Comparison of ENCODE assay signal across 8 cellular contexts in genomic region chr2:127857494-127857818, GRCh38. TPM values are rescaled to one million over a fixed set of nuclear protein-coding genes. Genes with fewer than 3 reads are reported as not detected.
A peak's percentile ranks its signal among the peaks of the same experiment; 100 is the strongest.
DNase-seq lines count a peak whose midpoint lies in the region; ATAC-seq and TF ChIP-seq lines count a peak whose summit lies in the region.

No MANE protein-coding gene starts in this region.

- no peaks in the 10 kb centered on the region for H3K27me3 Mint-ChIP-seq in CD8-positive, alpha-beta memory T cell

- peak overlapping the region; percentile 87 for H3K27ac ChIP-seq in CD8-positive, alpha-beta memory T cell (ENCODE audit: low read depth, low read length)
- H3K27ac ChIP-seq in body of pancreas (peak overlapping the region; percentile 59 to 88 (median 80)), testis (peak overlapping the region; percentile 76 to 83)

- intact Hi-C loops in body of pancreas (cut with DNase I) (no loop called here), left colon (cut with DNase I, micrococcal nuclease) (no loop called here), testis (cut with DNase I; ENCODE audit: low total_unique reads) (no loop called here)

- H3K9me3 ChIP-seq in CD8-positive, alpha-beta memory T cell (ENCODE audit: low read length) = no peaks in the 10 kb centered on the region
- H3K9me3 ChIP-seq in body of pancreas (no peaks in the 10 kb centered on the region), testis (no peaks in the 10 kb centered on the region)

- peaks cover 40 to 59% (median 49%) of the 10 kb centered on the region in 3 donors for H3K4me1 Mint-ChIP-seq in CD8-positive, alpha-beta memory T cell

- TF ChIP-seq POLR2A in body of pancreas (IDR thresholded peaks at IDR 0.05) (no peak), testis (IDR thresholded peaks at IDR 0.05) (no peak)

- ATAC-seq in body of pancreas = peak; percentile 2
- peak; percentile 20 for ATAC-seq in left colon
- ATAC-seq in HG02798 (IDR thresholded peaks at IDR 0.05; ENCODE audit: poor library complexity, unreplicated experiment) = no peak

- TF ChIP-seq CTCF in body of pancreas (IDR thresholded peaks at IDR 0.05) (no peak), testis (IDR thresholded peaks at IDR 0.05) (no peak)

- DNase-seq in CD8-positive, alpha-beta memory T cell = no peak
- DNase-seq in H7 (peak; percentile 72), NCI-H748 (lab: John Stamatoyannopoulos, UW; ENCODE audit: unreplicated experiment) (peak; percentile 47), body of pancreas (peak in 2 of 4 donors; percentile 8 to 19), left colon (peak in 1 of 2 donors; percentile 23), testis (peak; percentile 40), putamen (ENCODE audit: low spot score) (no peak)

- peaks cover 45% of the 10 kb centered on the region for H3K4me1 ChIP-seq in CD8-positive, alpha-beta memory T cell (ENCODE audit: insufficient read depth, low read length)
- H3K4me1 ChIP-seq in body of pancreas (peaks cover 47% of the 10 kb centered on the region), testis (peaks cover 40% of the 10 kb centered on the region)

- H3K9me3 Mint-ChIP-seq in CD8-positive, alpha-beta memory T cell = no peaks in the 10 kb centered on the region

- POLR2A ChIA-PET in CD8-positive, alpha-beta memory T cell (lab: Charles Lee) = interaction anchor here (1.2 to 1.7 kb wide), 3 partner anchors 46 to 234 kb away, joined by 3 to 7 read pairs (median 4); partner anchors contain the start of genes UGGT1 and WDR33

- no peaks in the 10 kb centered on the region for H3K27me3 ChIP-seq in CD8-positive, alpha-beta memory T cell (ENCODE audit: insufficient read depth, low read length, poor library complexity, severe bottlenecking)
- H3K27me3 ChIP-seq in H7 (ENCODE audit: control insufficient read depth, insufficient read depth, low read length) = no peaks in the 10 kb centered on the region
- no peaks in the 10 kb centered on the region for H3K27me3 ChIP-seq in body of pancreas
- H3K27me3 ChIP-seq in testis = no peaks in the 10 kb centered on the region

- peaks cover 0 to 26% (median 0%) of the 10 kb centered on the region in 3 donors for H3K36me3 Mint-ChIP-seq in CD8-positive, alpha-beta memory T cell

- peak overlapping the region; percentile 83 to 94 (median 91) for H3K4me3 Mint-ChIP-seq in CD8-positive, alpha-beta memory T cell

- CTCF ChIA-PET in CD8-positive, alpha-beta memory T cell (lab: Charles Lee) = interaction anchor here (1.0 to 1.5 kb wide), 3 partner anchors 47 to 116 kb away, joined by 3 to 4 read pairs (median 4); partner anchors contain the start of gene WDR33

- WGBS in body of pancreas, 2 donors = 1% methylated on average over 16 of the region's 16 CpGs
- WGBS in testis, 2 donors = 0 to 1% methylated on average over 16 of the region's 16 CpGs

- H3K27ac Mint-ChIP-seq in CD8-positive, alpha-beta memory T cell = peak overlapping the region; percentile 78 to 97 (median 92)

- H3K4me3 ChIP-seq in CD8-positive, alpha-beta memory T cell (ENCODE audit: low read length) = peak overlapping the region; percentile 96
- peak overlapping the region; percentile 95 for H3K4me3 ChIP-seq in H7 (ENCODE audit: insufficient read depth, low read depth, low read length)
- H3K4me3 ChIP-seq in body of pancreas = peak overlapping the region; percentile 49 to 93
- H3K4me3 ChIP-seq in testis = peak overlapping the region; percentile 85 to 91

- H3K36me3 ChIP-seq in CD8-positive, alpha-beta memory T cell (ENCODE audit: insufficient read depth, low read length) = peaks cover 4% of the 10 kb centered on the region
- peaks cover 2% of the 10 kb centered on the region for H3K36me3 ChIP-seq in H7 (replicated peaks; ENCODE audit: control insufficient read depth, insufficient read depth, low read length)
- no peaks in the 10 kb centered on the region for H3K36me3 ChIP-seq in body of pancreas (replicated peaks in 1 of 2; ENCODE audit: insufficient read depth in 1 of 2, low read depth in 2 of 2)
- H3K36me3 ChIP-seq in testis (ENCODE audit: low read depth, missing control alignments) = no peaks in the 10 kb centered on the region

RNA-seq across cellular contexts. Expression of gene POLR2D, which starts 0.5 kb away (rescaled TPM):
- total RNA-seq in CD8-positive, alpha-beta memory T cell = 10 to 100 TPM; 92.3 to 96.4 TPM
- polyA plus RNA-seq in CD8-positive, alpha-beta memory T cell = 38.7 TPM
- total RNA-seq in H7 (2014; rRNA removed; shearing (Covaris generic)) = 24.8 and 32.7 TPM in 2 replicates
- 1 to 10 TPM; 4.6 to 7.5 TPM for total RNA-seq in body of pancreas
- total RNA-seq in left colon = 10 to 100 TPM; 17.8 to 19.1 TPM
- 10 to 100 TPM; 49.1 to 75.4 TPM for total RNA-seq in testis
- polyA plus RNA-seq in testis (ENCODE audit: insufficient read depth, low read depth, low replicate concordance) = 160 TPM

RNA-seq across cellular contexts. Expression of gene AMMECR1L, which starts 28.3 kb away (rescaled TPM):
- total RNA-seq in CD8-positive, alpha-beta memory T cell = 10 to 100 TPM; 23.4 to 24.0 TPM
- 8.7 TPM for polyA plus RNA-seq in CD8-positive, alpha-beta memory T cell
- total RNA-seq in H7 (2014; rRNA removed; shearing (Covaris generic)) = 11.2 and 12.1 TPM in 2 replicates
- total RNA-seq in body of pancreas (1 to 10 TPM; 6.2 to 9.2 TPM), left colon (10 to 100 TPM; 13.8 to 15.0 TPM), testis (10 to 100 TPM; 34.1 to 35.8 TPM)
- 31.5 TPM for polyA plus RNA-seq in testis (ENCODE audit: insufficient read depth, low read depth, low replicate concordance)

RNA-seq across cellular contexts. Expression of gene WDR33, which starts 46.5 kb away (rescaled TPM):
- 10 to 100 TPM; 84.8 to 88.1 TPM for total RNA-seq in CD8-positive, alpha-beta memory T cell
- 51.6 TPM for polyA plus RNA-seq in CD8-positive, alpha-beta memory T cell
- total RNA-seq in H7 (2014; rRNA removed; shearing (Covaris generic)) = 43.3 and 48.8 TPM in 2 replicates
- total RNA-seq in body of pancreas (10 to 100 TPM; 31.6 to 37.1 TPM), left colon (10 to 100 TPM; 46.0 to 47.4 TPM), testis (10 to 100 TPM; 62.1 to 65.8 TPM)
- 57.4 TPM for polyA plus RNA-seq in testis (ENCODE audit: insufficient read depth, low read depth, low replicate concordance)

Comparison
In these comparisons a context has a peak if more than half of its experiments do, and no peak if none do; other contexts are left out.
1. DNase-seq: peak in H7 (single experiment), NCI-H748 (single experiment) and testis (single experiment); none in CD8-positive, alpha-beta memory T cell (0 of 5) and putamen (single experiment).
2. Peak in every context shown above with its lines, with median percentiles within 50 percentile points of each other: H3K27ac ChIP-seq and H3K4me3 ChIP-seq.